Comparison of ENCODE assay signal across 20 cellular contexts in genomic region chr10:21327239-21327993, GRCh38.
DNase-seq lines count a peak whose midpoint lies in the region; ATAC-seq and TF ChIP-seq lines count a peak whose summit lies in the region.
"Had no signal": no experiment of that assay in that cellular context is flagged by ENCODE, and none has a peak within 500 bp of the region (broad histone marks: within the 10 kb centered on the region; RNA-seq: fewer than 3 reads in every experiment).

No MANE protein-coding gene starts in this region.

- H3K27ac Mint-ChIP-seq in activated naive CD8-positive, alpha-beta T cell treated with anti-CD3 and anti-CD28 coated beads, Interleukin-2, amount 10 ng/mL, durations not matched to agents 7 days and 5 days: no peak overlapping the region
- no peak overlapping the region for H3K27ac Mint-ChIP-seq in activated naive CD8-positive, alpha-beta T cell treated with anti-CD3 and anti-CD28 coated beads for 36 hours
- H3K27ac Mint-ChIP-seq in activated T-helper 2 cell treated with anti-CD3 and anti-CD28 coated beads, Interferon-gamma antibody, Interleukin-2, Interleukin-4, amounts not matched to agents 10 μg/mL and 5 μg/mL and 100 μg/mL, durations not matched to agents 14 hours and 24 hours and 36 hours: no peak overlapping the region
- H3K27ac Mint-ChIP-seq: CD4-positive, alpha-beta T cell; effector memory CD8-positive, alpha-beta T cell; T-helper 1 cell treated with Interleukin-12 subunit alpha and Interleukin-12 subunit beta and Interleukin-4 antibody, amounts not matched to agents 30 μg/mL and 1 μg/mL, for 36 hours had no signal

- in situ Hi-C loops in Panc1 (cut with HindIII; ENCODE audit: low pct_unique_long_range_greater_than_20kb, low sequenced_read_pairs): no loop called here

- ATAC-seq in activated naive CD8-positive, alpha-beta T cell treated with anti-CD3 and anti-CD28 coated beads, Interleukin-2, amount 10 ng/mL, durations not matched to agents 7 days and 5 days (ENCODE audit: low read depth): peak; percentile 33
- ATAC-seq in Panc1: peak; percentile 36; the same call in 1 of the 2 replicates
- peak; percentile 14 for ATAC-seq in upper lobe of right lung
- no peak for ATAC-seq in GM21367 (IDR thresholded peaks at IDR 0.05; ENCODE audit: unreplicated experiment)
- ATAC-seq: effector memory CD8-positive, alpha-beta T cell had no signal

- POLR2A ChIA-PET in activated naive CD8-positive, alpha-beta T cell treated with anti-CD3 and anti-CD28 coated beads, Interleukin-2, amount 10 ng/mL, durations not matched to agents 7 days and 5 days (lab: Charles Lee): no interaction called here
- POLR2A ChIA-PET in Panc1 (lab: Charles Lee): interaction anchor here (0.6 kb wide), 1 partner anchor 97 kb away, joined by 9 read pairs; no protein-coding TSS in a partner anchor

- TF ChIP-seq CTCF in Panc1 (IDR thresholded peaks at IDR 0.05) (no peak), upper lobe of right lung (IDR thresholded peaks at IDR 0.05) (no peak)

- H3K27me3 Mint-ChIP-seq in activated naive CD8-positive, alpha-beta T cell treated with anti-CD3 and anti-CD28 coated beads, Interleukin-2, amount 10 ng/mL, durations not matched to agents 7 days and 5 days: no peaks in the 10 kb centered on the region
- no peaks in the 10 kb centered on the region for H3K27me3 Mint-ChIP-seq in activated naive CD8-positive, alpha-beta T cell treated with anti-CD3 and anti-CD28 coated beads for 36 hours
- H3K27me3 Mint-ChIP-seq in activated T-helper 2 cell treated with anti-CD3 and anti-CD28 coated beads, Interferon-gamma antibody, Interleukin-2, Interleukin-4, amounts not matched to agents 10 μg/mL and 5 μg/mL and 100 μg/mL, durations not matched to agents 14 hours and 24 hours and 36 hours (ENCODE audit: low read depth): no peaks in the 10 kb centered on the region

- H3K4me3 ChIP-seq in Panc1 (ENCODE audit: low read depth in 2 of 2, low read length in 2 of 2) (no peak overlapping the region), upper lobe of right lung (no peak overlapping the region)
- H3K4me3 ChIP-seq: MG63, transverse colon had no signal

- intact Hi-C loops in Panc1 (cut with micrococcal nuclease; ENCODE audit: unreplicated experiment) (no loop called here), upper lobe of right lung (cut with DNase I) (no loop called here)
- intact Hi-C loops in activated T-helper 2 cell treated with anti-CD3 and anti-CD28 coated beads, Interferon-gamma antibody, Interleukin-2, Interleukin-4, amounts not matched to agents 10 μg/mL and 5 μg/mL and 100 μg/mL, durations not matched to agents 14 hours and 24 hours and 36 hours (cut with micrococcal nuclease): no loop called here

- CTCF ChIA-PET in Panc1 (lab: Charles Lee): no interaction called here

- H3K36me3 ChIP-seq in Panc1 (ENCODE audit: control insufficient read depth, insufficient read depth, low read length): no peaks in the 10 kb centered on the region
- no peaks in the 10 kb centered on the region for H3K36me3 ChIP-seq in upper lobe of right lung
- H3K36me3 ChIP-seq: MG63, transverse colon had no signal

- H3K9me3 Mint-ChIP-seq in activated naive CD8-positive, alpha-beta T cell treated with anti-CD3 and anti-CD28 coated beads, Interleukin-2, amount 10 ng/mL, durations not matched to agents 7 days and 5 days: no peaks in the 10 kb centered on the region
- no peaks in the 10 kb centered on the region for H3K9me3 Mint-ChIP-seq in activated naive CD8-positive, alpha-beta T cell treated with anti-CD3 and anti-CD28 coated beads for 36 hours
- H3K9me3 Mint-ChIP-seq in activated T-helper 2 cell treated with anti-CD3 and anti-CD28 coated beads, Interferon-gamma antibody, Interleukin-2, Interleukin-4, amounts not matched to agents 10 μg/mL and 5 μg/mL and 100 μg/mL, durations not matched to agents 14 hours and 24 hours and 36 hours: no peaks in the 10 kb centered on the region
- H3K9me3 Mint-ChIP-seq: CD4-positive, alpha-beta T cell; central memory CD8-positive, alpha-beta T cell; effector memory CD8-positive, alpha-beta T cell; T-helper 1 cell treated with Interleukin-12 subunit alpha and Interleukin-12 subunit beta and Interleukin-4 antibody, amounts not matched to agents 30 μg/mL and 1 μg/mL, for 36 hours had no signal

- DNase-seq in activated naive CD8-positive, alpha-beta T cell treated with anti-CD3 and anti-CD28 coated beads, Interleukin-2, amount 10 ng/mL, durations not matched to agents 7 days and 5 days: no peak
- no peak for DNase-seq in activated naive CD8-positive, alpha-beta T cell treated with anti-CD3 and anti-CD28 coated beads for 36 hours
- DNase-seq in Panc1 (ENCODE audit: low read depth, low spot score) (no peak), left kidney (ENCODE audit: low read depth, low spot score) (peak; percentile 53), upper lobe of right lung (no peak)
- no peak for DNase-seq in activated T-helper 2 cell treated with anti-CD3 and anti-CD28 coated beads, Interferon-gamma antibody, Interleukin-2, Interleukin-4, amounts not matched to agents 10 μg/mL and 5 μg/mL and 100 μg/mL, durations not matched to agents 14 hours and 24 hours and 36 hours (ENCODE audit: low spot score)
- no peak for DNase-seq in stimulated activated naive CD4-positive, alpha-beta T cell treated with Interleukin-2 at 50 U/mL for 16 hours (lab: John Stamatoyannopoulos, UW)
- DNase-seq: activated effector memory CD4-positive, alpha-beta T cell treated with anti-CD3 and anti-CD28 coated beads, Interleukin-2, amount 50 U/mL, for 16 hours; anterior cingulate cortex; CD4-positive, alpha-beta T cell; effector memory CD8-positive, alpha-beta T cell; MG63; NCI-H2029; NCI-H446; SHP77 treated with DMSO at 0.1 percent for 48 hours; transverse colon had no signal

- H3K9me3 ChIP-seq in Panc1 (ENCODE audit: control insufficient read depth, insufficient read depth, low read depth, low read length) (no peaks in the 10 kb centered on the region), upper lobe of right lung (no peaks in the 10 kb centered on the region)
- H3K9me3 ChIP-seq: MG63, transverse colon had no signal

- H3K36me3 Mint-ChIP-seq in activated naive CD8-positive, alpha-beta T cell treated with anti-CD3 and anti-CD28 coated beads, Interleukin-2, amount 10 ng/mL, durations not matched to agents 7 days and 5 days: no peaks in the 10 kb centered on the region
- H3K36me3 Mint-ChIP-seq in activated naive CD8-positive, alpha-beta T cell treated with anti-CD3 and anti-CD28 coated beads for 36 hours: no peaks in the 10 kb centered on the region
- no peaks in the 10 kb centered on the region for H3K36me3 Mint-ChIP-seq in activated T-helper 2 cell treated with anti-CD3 and anti-CD28 coated beads, Interferon-gamma antibody, Interleukin-2, Interleukin-4, amounts not matched to agents 10 μg/mL and 5 μg/mL and 100 μg/mL, durations not matched to agents 14 hours and 24 hours and 36 hours (ENCODE audit: low read depth)

- no peaks in the 10 kb centered on the region for H3K4me1 Mint-ChIP-seq in activated naive CD8-positive, alpha-beta T cell treated with anti-CD3 and anti-CD28 coated beads, Interleukin-2, amount 10 ng/mL, durations not matched to agents 7 days and 5 days
- no peaks in the 10 kb centered on the region for H3K4me1 Mint-ChIP-seq in activated naive CD8-positive, alpha-beta T cell treated with anti-CD3 and anti-CD28 coated beads for 36 hours
- H3K4me1 Mint-ChIP-seq in activated T-helper 2 cell treated with anti-CD3 and anti-CD28 coated beads, Interferon-gamma antibody, Interleukin-2, Interleukin-4, amounts not matched to agents 10 μg/mL and 5 μg/mL and 100 μg/mL, durations not matched to agents 14 hours and 24 hours and 36 hours (ENCODE audit: low read depth): no peaks in the 10 kb centered on the region
- H3K4me1 Mint-ChIP-seq: central memory CD8-positive, alpha-beta T cell had no signal

- H3K27ac ChIP-seq in Panc1 (ENCODE audit: low read length): peak overlapping the region; percentile 83
- no peak overlapping the region for H3K27ac ChIP-seq in upper lobe of right lung
- H3K27ac ChIP-seq: transverse colon, VCaP had no signal

- H3K27me3 ChIP-seq in Panc1 (ENCODE audit: control insufficient read depth, insufficient read depth, low read length): no peaks in the 10 kb centered on the region
- H3K27me3 ChIP-seq in upper lobe of right lung: no peaks in the 10 kb centered on the region
- H3K27me3 ChIP-seq: MG63, transverse colon had no signal

- BruUV-seq in Panc1 (replicated peaks; lab: Mats Ljungman, UMichigan): no TSS peak

- no peak overlapping the region for H3K4me3 Mint-ChIP-seq in activated naive CD8-positive, alpha-beta T cell treated with anti-CD3 and anti-CD28 coated beads, Interleukin-2, amount 10 ng/mL, durations not matched to agents 7 days and 5 days
- no peak overlapping the region for H3K4me3 Mint-ChIP-seq in activated naive CD8-positive, alpha-beta T cell treated with anti-CD3 and anti-CD28 coated beads for 36 hours
- no peak overlapping the region for H3K4me3 Mint-ChIP-seq in activated T-helper 2 cell treated with anti-CD3 and anti-CD28 coated beads, Interferon-gamma antibody, Interleukin-2, Interleukin-4, amounts not matched to agents 10 μg/mL and 5 μg/mL and 100 μg/mL, durations not matched to agents 14 hours and 24 hours and 36 hours (ENCODE audit: low read depth)
- H3K4me3 Mint-ChIP-seq: CD4-positive, alpha-beta T cell; central memory CD8-positive, alpha-beta T cell; effector memory CD8-positive, alpha-beta T cell; T-helper 1 cell treated with Interleukin-12 subunit alpha and Interleukin-12 subunit beta and Interleukin-4 antibody, amounts not matched to agents 30 μg/mL and 1 μg/mL, for 36 hours had no signal

- peaks cover 26% of the 10 kb centered on the region for H3K4me1 ChIP-seq in Panc1 (ENCODE audit: control insufficient read depth, insufficient read depth, low read length)
- peaks cover 11% of the 10 kb centered on the region for H3K4me1 ChIP-seq in upper lobe of right lung
